ENCODE assay signal across 9 cellular contexts in the genomic region with DNA sequence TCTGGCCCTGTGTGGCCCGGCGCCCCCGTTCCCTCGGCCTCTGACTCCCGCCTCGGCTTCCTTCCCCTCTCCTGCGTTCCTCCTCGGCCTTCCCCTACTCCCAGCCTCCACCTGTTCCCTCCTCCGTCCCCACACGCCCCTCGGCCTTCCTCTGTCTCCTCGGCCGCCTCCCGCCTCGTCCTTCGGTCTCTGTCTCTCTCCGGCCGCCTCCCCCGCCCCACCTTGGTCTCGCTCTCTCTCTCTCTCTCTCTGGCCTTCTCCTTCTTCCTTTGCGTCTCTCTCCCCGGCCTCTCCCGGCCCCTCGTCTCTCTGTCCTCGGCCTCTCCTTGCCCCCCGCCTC. TPM values are rescaled to one million over a fixed set of nuclear protein-coding genes. Genes with fewer than 3 reads are reported as not detected.
DNase-seq lines count a peak whose midpoint lies in the region; ATAC-seq, FAIRE-seq and TF ChIP-seq lines count a peak whose summit lies in the region.
"Had no signal": no experiment of that assay in that cellular context is flagged by ENCODE, and none has a peak within 500 bp of the region (broad histone marks: within the 10 kb centered on the region; RNA-seq: fewer than 3 reads in every experiment).

No MANE protein-coding gene starts in this region.

- H3K4me1 ChIP-seq in osteoblast (ENCODE audit: insufficient read depth, low read length) = peaks cover 10% of the 10 kb centered on the region

- no peaks in the 10 kb centered on the region for H3K9me3 ChIP-seq in osteoblast (ENCODE audit: low read depth, low read length)

- peak overlapping the region; percentile 92 for H3K4me3 ChIP-seq in osteoblast (ENCODE audit: insufficient read depth, low read length)

- no peaks in the 10 kb centered on the region for H3K27me3 ChIP-seq in osteoblast (ENCODE audit: insufficient read depth, low read length)

- H3K4me2 ChIP-seq in osteoblast (ENCODE audit: insufficient read depth, low read length) = peak overlapping the region; percentile 77

- no peak for FAIRE-seq in RCC 7860 (lab: Jason Lieb, UNC)
- FAIRE-seq: A204.1 had no signal

- peaks cover 25% of the 10 kb centered on the region for H3K36me3 ChIP-seq in osteoblast (ENCODE audit: insufficient read depth, low read length)

- H3K27ac ChIP-seq in epithelial cell of prostate = peak overlapping the region; percentile 77
- H3K27ac ChIP-seq in osteoblast (ENCODE audit: low read depth, low read length) = peak overlapping the region; percentile 58

- ATAC-seq in HG02588 (IDR thresholded peaks at IDR 0.05; ENCODE audit: unreplicated experiment) (peak; percentile 18), GM18519 (IDR thresholded peaks at IDR 0.05; ENCODE audit: low FRiP score, unreplicated experiment) (no peak)

- peak overlapping the region; percentile 76 for H2AFZ ChIP-seq in osteoblast (ENCODE audit: low read length)

- TF ChIP-seq CTCF in osteoblast (IDR thresholded peaks at IDR 0.05; ENCODE audit: extremely low read depth, low read depth, low read length) = no peak

- DNase-seq in DMS153 (lab: John Stamatoyannopoulos, UW) (peak; percentile 41), DMS153 treated with DMSO at 0.1 percent for 48 hours (lab: John Stamatoyannopoulos, UW; ENCODE audit: unreplicated experiment) (no peak), RCC 7860 (ENCODE audit: low spot score) (peak; percentile 5), epithelial cell of prostate (ENCODE audit: low read depth, low spot score) (no peak), osteoblast (ENCODE audit: insufficient read length, low spot score, missing footprints) (no peak), hippocampal formation (lab: John Stamatoyannopoulos, UW) (no peak)

- H4K20me1 ChIP-seq in osteoblast (ENCODE audit: insufficient read depth, low read length) = peaks cover 27% of the 10 kb centered on the region

- H3K79me2 ChIP-seq in osteoblast (ENCODE audit: insufficient read depth, low read length) = peaks cover 52% of the 10 kb centered on the region

RNA-seq across cellular contexts. Expression of gene GET4, which starts 0.6 kb away (rescaled TPM):
- total RNA-seq in osteoblast = 17.7 and 18.9 TPM in 2 replicates

RNA-seq across cellular contexts. Expression of gene SUN1, which starts 44.7 kb away (rescaled TPM):
- total RNA-seq in osteoblast = 109 and 126 TPM in 2 replicates

Comparison
In these comparisons a context has a peak if more than half of its experiments do, and no peak if none do; other contexts are left out.
1. DNase-seq: peak in DMS153 (single experiment) and RCC 7860 (single experiment); none in DMS153 treated with DMSO at 0.1 percent for 48 hours (single experiment), epithelial cell of prostate (single experiment), osteoblast (single experiment) and hippocampal formation (0 of 2).